23 cellular contexts compared by ENCODE assay signal in genomic region chr18:50862401-50862800, GRCh38. TPM values are rescaled to one million over a fixed set of nuclear protein-coding genes. Genes with fewer than 3 reads are reported as not detected.
DNase-seq lines count a peak whose midpoint lies in the region; ATAC-seq, FAIRE-seq and TF ChIP-seq lines count a peak whose summit lies in the region.
"Had no signal": no experiment of that assay in that cellular context is flagged by ENCODE, and none has a peak within 500 bp of the region (broad histone marks: within the 10 kb centered on the region; RNA-seq: fewer than 3 reads in every experiment).

No MANE protein-coding gene starts in this region.

- intact Hi-C loops in OCI-LY7 (cut with micrococcal nuclease; ENCODE audit: unreplicated experiment), result no loop called here

- H3K9me3 ChIP-seq in OCI-LY7 (ENCODE audit: low read length), result no peaks in the 10 kb centered on the region
- H3K9me3 ChIP-seq: pancreas, uterus had no signal

- BruUV-seq in OCI-LY7 (replicated peaks; lab: Mats Ljungman, UMichigan), result no TSS peak

- no peaks in the 10 kb centered on the region for H3K79me2 ChIP-seq in OCI-LY7 (ENCODE audit: insufficient read depth, low read depth, low read length)

- CTCF ChIA-PET in OCI-LY7 (lab: Charles Lee; ENCODE audit: unreplicated experiment), result no interaction called here

- POLR2A ChIA-PET in OCI-LY7 (lab: Charles Lee), result interaction anchor here (0.9 kb wide), 1 partner anchor 42 kb away, joined by 3 read pairs; no protein-coding TSS in a partner anchor

- H3K4me3 ChIP-seq in OCI-LY7 (ENCODE audit: low read depth, low read length, poor library complexity, severe bottlenecking), result no peak overlapping the region
- H3K4me3 ChIP-seq: pancreas, uterus had no signal

- ATAC-seq in HG03460 (IDR thresholded peaks at IDR 0.05; ENCODE audit: unreplicated experiment), result no peak
- ATAC-seq: Panc1; stimulated activated naive CD8-positive, alpha-beta T cell treated with anti-CD3 and anti-CD28 coated beads, Interleukin-15, amount 100 ng/mL, for 72 hours had no signal

- H3K36me3 ChIP-seq in OCI-LY7 (ENCODE audit: insufficient read depth, low read length), result no peaks in the 10 kb centered on the region
- H3K36me3 ChIP-seq: pancreas, uterus had no signal

- H3K9me2 ChIP-seq in OCI-LY7 (ENCODE audit: insufficient read depth, low read length), result no peaks in the 10 kb centered on the region

- peak overlapping the region; percentile 41; the same call in 1 of the 2 replicates for H2AFZ ChIP-seq in OCI-LY7 (ENCODE audit: low read length)

- H3K4me2 ChIP-seq in OCI-LY7 (ENCODE audit: low read length), result 0 out of 2 replicates have a peak overlapping the region, but pooled peaks have one; percentile 12

- no peaks in the 10 kb centered on the region for H4K20me1 ChIP-seq in OCI-LY7 (ENCODE audit: insufficient read depth, low read length)

- peaks cover 8% of the 10 kb centered on the region for H3K4me1 ChIP-seq in OCI-LY7 (ENCODE audit: insufficient read depth, low read length, poor library complexity, severe bottlenecking)
- H3K4me1 ChIP-seq: uterus had no signal

- TF ChIP-seq POLR2A in GM12891 (IDR thresholded peaks at IDR 0.05; ENCODE audit: low read depth, low read length), result no peak

- H3K27ac ChIP-seq in OCI-LY7 (ENCODE audit: low read depth, low read length, poor library complexity, severe bottlenecking), result no peak overlapping the region
- H3K27ac ChIP-seq: pancreas, uterus had no signal

- no peak for TF ChIP-seq CTCF in OCI-LY7 (conservative IDR thresholded peaks at IDR 0.05; ENCODE audit: low read length)
- TF ChIP-seq CTCF in D721Med (IDR thresholded peaks at IDR 0.05; ENCODE audit: insufficient read depth, missing control alignments), result no peak

- peak; percentile 35 for FAIRE-seq in GM12891 (lab: Jason Lieb, UNC)
- no peak for FAIRE-seq in D721Med (lab: Jason Lieb, UNC)
- FAIRE-seq: colon, pancreas had no signal

- DNase-seq in GM12891 (ENCODE audit: insufficient read length, low spot score) (no peak), OCI-LY7 (ENCODE audit: low spot score) (peak; percentile 3), globus pallidus (ENCODE audit: low spot score) (peak; percentile 53), pons (ENCODE audit: low spot score) (peak; percentile 64), D721Med (ENCODE audit: insufficient read length, low spot score) (no peak), activated gamma-delta T cell (lab: John Stamatoyannopoulos, UW) (no peak)
- no peak for DNase-seq in central memory CD4-positive, alpha-beta T cell
- DNase-seq: activated CD8-positive, alpha-beta memory T cell treated with anti-CD3 and anti-CD28 coated beads, Interleukin-2, amount 50 U/mL, for 4 hours; activated naive CD4-positive, alpha-beta T cell; aorta; immature natural killer cell; KG1; NCI-H146; NCI-H510A; pancreas; stimulated activated CD4-positive, alpha-beta T cell treated with anti-CD3 and anti-CD28 coated beads, Interleukin-12 subunit alpha, Interleukin-12 subunit beta, amount 100 ng/mL, for 4 hours; stimulated activated naive CD8-positive, alpha-beta T cell treated with anti-CD3 and anti-CD28 coated beads, Interleukin-15, amount 100 ng/mL, for 72 hours; uterus had no signal

TF ChIP-seq in GM12891, 5 proteins besides CTCF, POLR2A, EP300 and RAD21:
- TF ChIP-seq PAX5 (IDR thresholded peaks at IDR 0.05; ENCODE audit: insufficient read depth, low read length, severe bottlenecking) (no peak), TAF1 (IDR thresholded peaks at IDR 0.05; ENCODE audit: low read depth, low read length) (no peak)

RNA-seq across cellular contexts. Expression of gene ME2, which starts 16.5 kb away (rescaled TPM):
- 49.7 TPM for polyA plus RNA-seq in GM12891 (2012; ENCODE audit: low read depth, missing spikeins)
- 39.0 and 43.2 TPM in 2 replicates for total RNA-seq in OCI-LY7 (2014; rRNA removed; shearing (Covaris generic))
- 62.0 and 64.2 TPM in 2 replicates for total RNA-seq in OCI-LY7 (2022)

RNA-seq across cellular contexts. Expression of gene MRO, which starts 42.6 kb away (rescaled TPM):
- not detected for polyA plus RNA-seq in GM12891 (2012; ENCODE audit: low read depth, missing spikeins)
- total RNA-seq in OCI-LY7 (2014; rRNA removed; shearing (Covaris generic)), result 0.22 and 1.0 TPM in 2 replicates
- total RNA-seq in OCI-LY7 (2022), result 0.46 TPM in 2 replicates
- total RNA-seq: glomerular endothelial cell; T-helper 1 cell treated with Interleukin-12 subunit alpha and Interleukin-12 subunit beta and Interleukin-4 antibody, amounts not matched to agents 30 ng/mL and 1 ng/mL, for 36 hours had no signal
- polyA plus RNA-seq: immature natural killer cell had no signal

Comparison
In these comparisons a context has a peak if more than half of its experiments do, and no peak if none do; other contexts are left out.
1. DNase-seq: peak in OCI-LY7 (single experiment), globus pallidus (single experiment) and pons (single experiment); none in GM12891 (single experiment), D721Med (single experiment), central memory CD4-positive, alpha-beta T cell (single experiment) and activated gamma-delta T cell (single experiment).